In the genomic region with DNA sequence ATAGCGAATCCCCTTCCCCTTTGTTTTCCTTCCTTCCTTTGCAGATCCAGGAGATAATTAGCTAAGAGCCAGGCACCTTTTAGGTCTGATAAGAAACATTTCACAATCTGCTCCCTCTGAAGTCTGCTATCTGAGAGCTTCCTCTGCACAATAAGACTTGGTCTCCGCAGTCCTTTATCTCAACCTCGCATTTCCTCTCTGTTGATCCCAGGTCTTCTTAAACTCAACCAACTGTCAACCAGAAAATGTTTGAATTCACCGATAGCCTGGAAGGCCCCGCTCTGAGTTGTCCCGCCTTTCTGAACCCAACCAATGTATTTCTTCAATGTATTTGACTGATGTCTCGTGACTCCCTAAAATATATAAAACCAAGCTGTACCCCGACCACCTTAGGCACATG, we compare ENCODE assay signal across 1 cellular context.
TF ChIP-seq lines count a peak whose summit lies in the region.

No MANE protein-coding gene starts in this region.

TF ChIP-seq in K562, 482 proteins besides CTCF, POLR2A, EP300 and RAD21 (continued from another document and continues in another):
- TF ChIP-seq AFF4 (CRISPR knock-in tag; IDR thresholded peaks at IDR 0.05), result no peak
- peak; percentile 85 for TF ChIP-seq PHB2 (IDR thresholded peaks at IDR 0.05; ENCODE audit: low read depth)
- TF ChIP-seq STAT5B (CRISPR knock-in tag; IDR thresholded peaks at IDR 0.05), result no peak
- peak; percentile 96 for TF ChIP-seq SMARCA4 (IDR thresholded peaks at IDR 0.05)
- peak; percentile 92 for TF ChIP-seq TCF3 (CRISPR knock-in tag; IDR thresholded peaks at IDR 0.05)
- no peak for TF ChIP-seq HMG20A (CRISPR knock-in tag; conservative IDR thresholded peaks at IDR 0.05)
- TF ChIP-seq RHOXF2B (CRISPR knock-in tag; conservative IDR thresholded peaks at IDR 0.05), result no peak
- no peak for TF ChIP-seq KLF1 (tag; IDR thresholded peaks at IDR 0.05)
- no peak for TF ChIP-seq ZNF277 (CRISPR knock-in tag; IDR thresholded peaks at IDR 0.05; ENCODE audit: borderline replicate concordance)
- no peak for TF ChIP-seq ARID2 (IDR thresholded peaks at IDR 0.05)
- TF ChIP-seq MLLT1 (IDR thresholded peaks at IDR 0.05), result no peak
- TF ChIP-seq COPS2 (conservative IDR thresholded peaks at IDR 0.05), result no peak
- TF ChIP-seq POLR3G (IDR thresholded peaks at IDR 0.05; ENCODE audit: extremely low read depth, insufficient read length, insufficient replicate concordance), result no peak
- no peak for TF ChIP-seq PHF8 (IDR thresholded peaks at IDR 0.05; ENCODE audit: borderline replicate concordance, low read length)
- TF ChIP-seq MNT (conservative IDR thresholded peaks at IDR 0.05), result no peak; a peak in 1 of 4 replicates
- TF ChIP-seq KHSRP (IDR thresholded peaks at IDR 0.05), result peak; percentile 57; the same call in 1 of the 2 replicates
- no peak for TF ChIP-seq ZNF696 (CRISPR knock-in tag; conservative IDR thresholded peaks at IDR 0.05)
- TF ChIP-seq RBM25 (IDR thresholded peaks at IDR 0.05; ENCODE audit: low read depth, low read length, severe bottlenecking), result no peak
- TF ChIP-seq ETS2 (tag; IDR thresholded peaks at IDR 0.05; ENCODE audit: borderline replicate concordance, poor library complexity, severe bottlenecking), result no peak
- TF ChIP-seq HEY1 (CRISPR knock-in tag; IDR thresholded peaks at IDR 0.05; ENCODE audit: borderline replicate concordance), result no peak
- TF ChIP-seq, protein P1, sequence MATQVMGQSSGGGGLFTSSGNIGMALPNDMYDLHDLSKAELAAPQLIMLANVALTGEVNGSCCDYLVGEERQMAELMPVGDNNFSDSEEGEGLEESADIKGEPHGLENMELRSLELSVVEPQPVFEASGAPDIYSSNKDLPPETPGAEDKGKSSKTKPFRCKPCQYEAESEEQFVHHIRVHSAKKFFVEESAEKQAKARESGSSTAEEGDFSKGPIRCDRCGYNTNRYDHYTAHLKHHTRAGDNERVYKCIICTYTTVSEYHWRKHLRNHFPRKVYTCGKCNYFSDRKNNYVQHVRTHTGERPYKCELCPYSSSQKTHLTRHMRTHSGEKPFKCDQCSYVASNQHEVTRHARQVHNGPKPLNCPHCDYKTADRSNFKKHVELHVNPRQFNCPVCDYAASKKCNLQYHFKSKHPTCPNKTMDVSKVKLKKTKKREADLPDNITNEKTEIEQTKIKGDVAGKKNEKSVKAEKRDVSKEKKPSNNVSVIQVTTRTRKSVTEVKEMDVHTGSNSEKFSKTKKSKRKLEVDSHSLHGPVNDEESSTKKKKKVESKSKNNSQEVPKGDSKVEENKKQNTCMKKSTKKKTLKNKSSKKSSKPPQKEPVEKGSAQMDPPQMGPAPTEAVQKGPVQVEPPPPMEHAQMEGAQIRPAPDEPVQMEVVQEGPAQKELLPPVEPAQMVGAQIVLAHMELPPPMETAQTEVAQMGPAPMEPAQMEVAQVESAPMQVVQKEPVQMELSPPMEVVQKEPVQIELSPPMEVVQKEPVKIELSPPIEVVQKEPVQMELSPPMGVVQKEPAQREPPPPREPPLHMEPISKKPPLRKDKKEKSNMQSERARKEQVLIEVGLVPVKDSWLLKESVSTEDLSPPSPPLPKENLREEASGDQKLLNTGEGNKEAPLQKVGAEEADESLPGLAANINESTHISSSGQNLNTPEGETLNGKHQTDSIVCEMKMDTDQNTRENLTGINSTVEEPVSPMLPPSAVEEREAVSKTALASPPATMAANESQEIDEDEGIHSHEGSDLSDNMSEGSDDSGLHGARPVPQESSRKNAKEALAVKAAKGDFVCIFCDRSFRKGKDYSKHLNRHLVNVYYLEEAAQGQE (CRISPR knock-in tag; IDR thresholded peaks at IDR 0.05; ENCODE audit: low read depth), result no peak
- no peak for TF ChIP-seq ZNF444 (CRISPR knock-in tag; IDR thresholded peaks at IDR 0.05)
- TF ChIP-seq U2AF2 (optimal IDR thresholded peaks at IDR 0.05; ENCODE audit: low read depth, low read length), result no peak
- TF ChIP-seq YBX1 (IDR thresholded peaks at IDR 0.05), result no peak
- TF ChIP-seq SLC30A9 (CRISPR knock-in tag; IDR thresholded peaks at IDR 0.05), result no peak
- TF ChIP-seq SMAD1 (IDR thresholded peaks at IDR 0.05; ENCODE audit: low read depth, low read length, partially characterized antibody), result no peak
- peak; percentile 95 for TF ChIP-seq PML (IDR thresholded peaks at IDR 0.05; ENCODE audit: low read length)
- peak; percentile 30 for TF ChIP-seq DACH1 (IDR thresholded peaks at IDR 0.05; ENCODE audit: partially characterized antibody)
- no peak for TF ChIP-seq SAFB2 (IDR thresholded peaks at IDR 0.05; ENCODE audit: borderline replicate concordance, low read depth, low read length, severe bottlenecking)
- peak; percentile 75 for TF ChIP-seq MEIS2 (IDR thresholded peaks at IDR 0.05; ENCODE audit: partially characterized antibody)
- peak; percentile 92 for TF ChIP-seq CXXC5 (CRISPR knock-in tag; IDR thresholded peaks at IDR 0.05)
- TF ChIP-seq TAL1 (IDR thresholded peaks at IDR 0.05), result peak; percentile 97
- TF ChIP-seq BRCA1 (IDR thresholded peaks at IDR 0.05), result no peak
- TF ChIP-seq BRCA1 (CRISPR knock-in tag; IDR thresholded peaks at IDR 0.05), result no peak
- TF ChIP-seq ETV5 (CRISPR knock-in tag; IDR thresholded peaks at IDR 0.05; ENCODE audit: low read depth), result 0 out of 2 replicates have a peak, but pooled peaks have one; percentile 22
- no peak for TF ChIP-seq ZNF316 (IDR thresholded peaks at IDR 0.05)
- no peak for TF ChIP-seq MCM2 (IDR thresholded peaks at IDR 0.05; ENCODE audit: low read depth)
- peak; percentile 61 for TF ChIP-seq L3MBTL2 (IDR thresholded peaks at IDR 0.05)
- TF ChIP-seq RREB1 (CRISPR knock-in tag; IDR thresholded peaks at IDR 0.05), result no peak
- TF ChIP-seq MITF (IDR thresholded peaks at IDR 0.05), result no peak
- peak; percentile 77 for TF ChIP-seq CCNT2 (IDR thresholded peaks at IDR 0.05; ENCODE audit: borderline replicate concordance, extremely low read depth, insufficient read length, low read depth, low read length)
